Comparison of ENCODE assay signal across 10 cellular contexts in genomic region chr2:68971591-68972231, GRCh38. TPM values are rescaled to one million over a fixed set of nuclear protein-coding genes. Genes with fewer than 3 reads are reported as not detected.
DNase-seq lines count a peak whose midpoint lies in the region; ATAC-seq and TF ChIP-seq lines count a peak whose summit lies in the region.
"Had no signal": no experiment of that assay in that cellular context is flagged by ENCODE, and none has a peak within 500 bp of the region (broad histone marks: within the 10 kb centered on the region; RNA-seq: fewer than 3 reads in every experiment).

No MANE protein-coding gene starts in this region.

- 15% methylated on average over 5 of the region's 5 CpGs for WGBS in mammary epithelial cell (ENCODE audit: low coverage, missing lambda C conversion rate)

- H3K27me3 ChIP-seq in BJ (ENCODE audit: control insufficient read depth, insufficient read depth, low read length), result no peaks in the 10 kb centered on the region
- H3K27me3 ChIP-seq in mammary epithelial cell (ENCODE audit: insufficient read depth, low read length), result no peaks in the 10 kb centered on the region

- H3K9ac ChIP-seq in mammary epithelial cell (ENCODE audit: insufficient read depth, low read length), result no peak overlapping the region

- no peaks in the 10 kb centered on the region for H3K79me2 ChIP-seq in mammary epithelial cell (ENCODE audit: insufficient read depth, low read length)

- POLR2A ChIA-PET in BJ (lab: Charles Lee), result no interaction called here

- DNase-seq in BJ (ENCODE audit: low read depth) (peak; percentile 97), mammary epithelial cell (peak; percentile 98), myocyte (ENCODE audit: low read depth) (peak; percentile 74), NCI-H345 treated with DMSO at 0.1 percent for 48 hours (lab: John Stamatoyannopoulos, UW; ENCODE audit: unreplicated experiment) (no peak)
- DNase-seq: activated CD8-positive, alpha-beta memory T cell treated with anti-CD3 and anti-CD28 coated beads, Interleukin-2, amount 50 U/mL, for 4 hours; NCI-H345 had no signal

- H3K4me3 ChIP-seq in BJ (ENCODE audit: low read depth, low read length) (no peak overlapping the region), mammary epithelial cell (replicated peaks in 1 of 3; ENCODE audit: insufficient read depth in 1 of 3, low read depth in 2 of 3, low read length in 3 of 3) (no peak overlapping the region)

- no peak for TF ChIP-seq EP300 in Ishikawa (IDR thresholded peaks at IDR 0.05; ENCODE audit: borderline replicate concordance)

- peak overlapping the region; percentile 7 for H3K4me2 ChIP-seq in mammary epithelial cell (ENCODE audit: insufficient read depth, low read depth, low read length)

- ATAC-seq in GM21390 (IDR thresholded peaks at IDR 0.05; ENCODE audit: unreplicated experiment) (no peak), HG03280 (IDR thresholded peaks at IDR 0.05; ENCODE audit: unreplicated experiment) (no peak)
- no peak for ATAC-seq in activated CD4-positive, CD25-positive, alpha-beta regulatory T cell treated with anti-CD3 and anti-CD28 coated beads, Interleukin-2, amount 50 U/mL, for 24 hours

- dilution Hi-C loops in mammary epithelial cell (cut with HindIII; ENCODE audit: low sequenced_read_pairs), result no loop called here

- H4K20me1 ChIP-seq in mammary epithelial cell (ENCODE audit: insufficient read depth, low read length), result no peaks in the 10 kb centered on the region

- no TSS peak for BruUV-seq in mammary epithelial cell (replicated peaks; lab: Mats Ljungman, UMichigan)

- H3K36me3 ChIP-seq in BJ (ENCODE audit: control insufficient read depth, insufficient read depth, low read length) (no peaks in the 10 kb centered on the region), mammary epithelial cell (ENCODE audit: insufficient read depth, low read length) (no peaks in the 10 kb centered on the region)

- H3K9me3 ChIP-seq in mammary epithelial cell (replicated peaks; ENCODE audit: insufficient read depth, low read length), result no peaks in the 10 kb centered on the region

- TF ChIP-seq RAD21 in Ishikawa (IDR thresholded peaks at IDR 0.05; ENCODE audit: low read depth), result no peak

- in situ Hi-C loops in mammary epithelial cell (cut with MboI; ENCODE audit: low sequenced_read_pairs in 2 of 2), result no loop called here

- CTCF ChIA-PET in BJ (lab: Yijun Ruan, JAX) (interaction anchor here (1.0 to 1.4 kb wide), 2 partner anchors 28 to 43 kb away, joined by 3 read pairs; no protein-coding TSS in a partner anchor), mammary epithelial cell (lab: Charles Lee; ENCODE audit: low non-redundant PET) (interaction anchor here (0.6 kb wide), 1 partner anchor 28 kb away, joined by 3 read pairs; no protein-coding TSS in a partner anchor)

- peak overlapping the region; percentile 18 for H2AFZ ChIP-seq in mammary epithelial cell (ENCODE audit: low read depth, low read length)

- intact Hi-C loops in mammary epithelial cell (cut with micrococcal nuclease), result no loop called here

- TF ChIP-seq CTCF in BJ (IDR thresholded peaks at IDR 0.05; ENCODE audit: insufficient read depth, low read depth, low read length) (no peak), mammary epithelial cell (conservative IDR thresholded peaks at IDR 0.05 in 1 of 2, IDR thresholded peaks at IDR 0.05 in 1 of 2; ENCODE audit: extremely low read depth in 1 of 2, insufficient read depth in 1 of 2, low read depth in 1 of 2, low read length in 2 of 2) (no peak)

- peak overlapping the region; percentile 57 for H3K27ac ChIP-seq in mammary epithelial cell (ENCODE audit: insufficient read depth, low read depth, low read length)

- peaks cover 26% of the 10 kb centered on the region for H3K4me1 ChIP-seq in mammary epithelial cell (ENCODE audit: insufficient read depth, low read length)

TF ChIP-seq in Ishikawa, 13 proteins besides CTCF, POLR2A, EP300 and RAD21:
- TF ChIP-seq FOXM1 (IDR thresholded peaks at IDR 0.05; ENCODE audit: borderline replicate concordance, low read depth) (no peak), TEAD4 (IDR thresholded peaks at IDR 0.05) (peak; percentile 59)

RNA-seq across cellular contexts. Expression of gene GKN1, which starts 2.7 kb away (rescaled TPM):
- not detected in 2 replicates for polyA plus RNA-seq in BJ (2011; rRNA removed)
- not detected in 2 replicates for polyA minus RNA-seq in BJ (2011; rRNA and poly(A)+ RNA removed)
- not detected for total RNA-seq in mammary epithelial cell
- polyA plus RNA-seq in mammary epithelial cell, result not detected
- polyA minus RNA-seq in mammary epithelial cell, result not detected
- total RNA-seq in myocyte, result not detected in 2 replicates
- 0.10 TPM for polyA plus RNA-seq in myocyte (2012)

RNA-seq across cellular contexts. Expression of gene GKN2, which starts 19.0 kb away (rescaled TPM):
- not detected in 2 replicates for polyA plus RNA-seq in BJ (2011; rRNA removed)
- not detected in 2 replicates for polyA minus RNA-seq in BJ (2011; rRNA and poly(A)+ RNA removed)
- not detected for total RNA-seq in mammary epithelial cell
- polyA plus RNA-seq in mammary epithelial cell, result not detected
- polyA minus RNA-seq in mammary epithelial cell, result not detected
- not detected in 2 replicates for total RNA-seq in myocyte
- not detected for polyA plus RNA-seq in myocyte (2012)

RNA-seq across cellular contexts. Expression of gene ANTXR1, which starts 41.3 kb away (rescaled TPM):
- polyA plus RNA-seq in BJ (2011; rRNA removed) (78.6 and 87.1 TPM in 2 replicates), mammary epithelial cell (26.5 TPM)
- polyA minus RNA-seq in BJ (2011; rRNA and poly(A)+ RNA removed), result 40.7 and 48.0 TPM in 2 replicates
- total RNA-seq in mammary epithelial cell (10 to 100 TPM; 23.3 to 41.3 TPM), myocyte (91.9 and 94.7 TPM in 2 replicates)
- 10.3 TPM for polyA minus RNA-seq in mammary epithelial cell
- polyA plus RNA-seq in myocyte (2012), result 432 TPM
